In genomic region chr4:87054900-87055299, GRCh38 we compare ENCODE assay signal across 1 cellular context.
TF ChIP-seq lines count a peak whose summit lies in the region.

No MANE protein-coding gene starts in this region.

TF ChIP-seq in WTC11, 78 proteins besides CTCF, POLR2A, EP300 and RAD21 (continued from another document):
- TF ChIP-seq ZNF532 (CRISPR knock-in tag; IDR thresholded peaks at IDR 0.05; ENCODE audit: borderline replicate concordance), result no peak
- TF ChIP-seq, protein P1, sequence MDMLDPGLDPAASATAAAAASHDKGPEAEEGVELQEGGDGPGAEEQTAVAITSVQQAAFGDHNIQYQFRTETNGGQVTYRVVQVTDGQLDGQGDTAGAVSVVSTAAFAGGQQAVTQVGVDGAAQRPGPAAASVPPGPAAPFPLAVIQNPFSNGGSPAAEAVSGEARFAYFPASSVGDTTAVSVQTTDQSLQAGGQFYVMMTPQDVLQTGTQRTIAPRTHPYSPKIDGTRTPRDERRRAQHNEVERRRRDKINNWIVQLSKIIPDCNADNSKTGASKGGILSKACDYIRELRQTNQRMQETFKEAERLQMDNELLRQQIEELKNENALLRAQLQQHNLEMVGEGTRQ (CRISPR knock-in tag; IDR thresholded peaks at IDR 0.05), result no peak
- TF ChIP-seq NFATC4 (CRISPR knock-in tag; IDR thresholded peaks at IDR 0.05), result no peak
TF ChIP-seq in WTC11: peak in this region for 0.
